Comparison of ENCODE assay signal across 13 cellular contexts in the genomic region with DNA sequence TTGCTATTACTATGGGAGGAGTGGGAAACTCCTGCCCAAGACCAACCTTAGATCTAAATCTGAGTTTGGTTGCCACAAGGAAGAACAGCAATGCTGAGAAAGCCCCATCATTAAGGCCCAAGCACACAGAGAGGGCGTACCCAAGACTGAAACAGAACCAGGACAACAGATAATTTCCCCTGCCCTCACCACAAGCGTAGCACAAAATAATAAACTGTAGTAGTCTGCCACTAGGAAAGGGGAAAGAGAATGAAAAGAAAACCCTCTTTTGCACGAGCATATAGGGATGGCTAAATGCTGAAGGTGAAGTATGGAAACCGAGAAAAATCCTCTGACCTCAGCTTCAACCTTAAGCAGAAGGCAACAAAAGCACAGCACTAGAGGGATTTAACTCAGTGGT.
DNase-seq lines count a peak whose midpoint lies in the region; ATAC-seq lines count a peak whose summit lies in the region.
"Had no signal": no experiment of that assay in that cellular context is flagged by ENCODE, and none has a peak within 500 bp of the region (broad histone marks: within the 10 kb centered on the region; RNA-seq: fewer than 3 reads in every experiment).

No MANE protein-coding gene starts in this region.

- ATAC-seq in activated T-cell treated with anti-CD3 and anti-CD28 coated beads, Interleukin-2, amount 50 U/mL, for 4 hours: peak; percentile 29 to 67
- peak; percentile 65 for ATAC-seq in GM21619 (IDR thresholded peaks at IDR 0.05; ENCODE audit: unreplicated experiment)
- peak; percentile 43 for ATAC-seq in HG03280 (IDR thresholded peaks at IDR 0.05; ENCODE audit: unreplicated experiment)
- ATAC-seq: body of pancreas, foreskin keratinocyte had no signal

- no peak overlapping the region for H3K4me3 Mint-ChIP-seq in activated T-cell treated with anti-CD3 and anti-CD28 coated beads, Interleukin-2, amount 50 U/mL, for 4 hours
- H3K4me3 Mint-ChIP-seq in stimulated activated naive CD8-positive, alpha-beta T cell treated with anti-CD3 and anti-CD28 coated beads, Interleukin-15, Interleukin-2, amounts not matched to agents 100 ng/mL and 50 ng/mL, for 24 hours: peak overlapping the region; percentile 38

- no peaks in the 10 kb centered on the region for H3K9me3 Mint-ChIP-seq in activated T-cell treated with anti-CD3 and anti-CD28 coated beads, Interleukin-2, amount 50 U/mL, for 4 hours
- no peaks in the 10 kb centered on the region for H3K9me3 Mint-ChIP-seq in stimulated activated naive CD8-positive, alpha-beta T cell treated with anti-CD3 and anti-CD28 coated beads, Interleukin-15, Interleukin-2, amounts not matched to agents 100 ng/mL and 50 ng/mL, for 24 hours

- peaks cover 14% of the 10 kb centered on the region for H3K27me3 Mint-ChIP-seq in activated T-cell treated with anti-CD3 and anti-CD28 coated beads, Interleukin-2, amount 50 U/mL, for 4 hours (ENCODE audit: low read depth)
- H3K27me3 Mint-ChIP-seq in stimulated activated naive CD8-positive, alpha-beta T cell treated with anti-CD3 and anti-CD28 coated beads, Interleukin-15, Interleukin-2, amounts not matched to agents 100 ng/mL and 50 ng/mL, for 24 hours: peaks cover 15% of the 10 kb centered on the region

- H3K27ac Mint-ChIP-seq in stimulated activated naive CD8-positive, alpha-beta T cell treated with anti-CD3 and anti-CD28 coated beads, Interleukin-15, Interleukin-2, amounts not matched to agents 100 ng/mL and 50 ng/mL, for 24 hours: peak overlapping the region; percentile 83

- no peaks in the 10 kb centered on the region for H3K36me3 Mint-ChIP-seq in activated T-cell treated with anti-CD3 and anti-CD28 coated beads, Interleukin-2, amount 50 U/mL, for 4 hours (ENCODE audit: insufficient read depth)
- H3K36me3 Mint-ChIP-seq in stimulated activated naive CD8-positive, alpha-beta T cell treated with anti-CD3 and anti-CD28 coated beads, Interleukin-15, Interleukin-2, amounts not matched to agents 100 ng/mL and 50 ng/mL, for 24 hours (ENCODE audit: low read depth): no peaks in the 10 kb centered on the region

- no peaks in the 10 kb centered on the region for H3K4me1 Mint-ChIP-seq in activated T-cell treated with anti-CD3 and anti-CD28 coated beads, Interleukin-2, amount 50 U/mL, for 4 hours (ENCODE audit: low read depth)
- peaks cover 23% of the 10 kb centered on the region for H3K4me1 Mint-ChIP-seq in stimulated activated naive CD8-positive, alpha-beta T cell treated with anti-CD3 and anti-CD28 coated beads, Interleukin-15, Interleukin-2, amounts not matched to agents 100 ng/mL and 50 ng/mL, for 24 hours (ENCODE audit: low read depth)

- no peak for DNase-seq in activated T-cell treated with anti-CD3 and anti-CD28 coated beads, Interleukin-2, amount 50 U/mL, for 4 hours
- DNase-seq in activated T-cell treated with anti-CD3 and anti-CD28 coated beads for 4 hours: no peak
- no peak for DNase-seq in NCI-H2029 treated with DMSO at 0.1 percent for 48 hours (lab: John Stamatoyannopoulos, UW)
- DNase-seq in NCI-H187 (lab: John Stamatoyannopoulos, UW): no peak
- DNase-seq in NCI-H2196 (lab: John Stamatoyannopoulos, UW; ENCODE audit: unreplicated experiment): no peak
- DNase-seq: body of pancreas, foreskin keratinocyte, Karpas-422, NCI-H1930, SIG-M5 had no signal
